1 cellular context compared by ENCODE assay signal in genomic region chr19:52703917-52704316, GRCh38.
TF ChIP-seq lines count a peak whose summit lies in the region.

No MANE protein-coding gene starts in this region.

TF ChIP-seq in K562, 482 proteins besides CTCF, POLR2A, EP300 and RAD21 (continued from another document):
- 0 out of 2 replicates have a peak, but pooled peaks have one; percentile 9 for TF ChIP-seq MGA (IDR thresholded peaks at IDR 0.05)
